30 cellular contexts compared by ENCODE assay signal in genomic region chr11:2413735-2414579, GRCh38. TPM values are rescaled to one million over a fixed set of nuclear protein-coding genes. Genes with fewer than 3 reads are reported as not detected.
DNase-seq lines count a peak whose midpoint lies in the region; ATAC-seq and TF ChIP-seq lines count a peak whose summit lies in the region.
"Had no signal": no experiment of that assay in that cellular context is flagged by ENCODE, and none has a peak within 500 bp of the region (broad histone marks: within the 10 kb centered on the region; RNA-seq: fewer than 3 reads in every experiment).

No MANE protein-coding gene starts in this region.

- TF ChIP-seq CTCF in WTC11 (IDR thresholded peaks at IDR 0.05) (no peak), psoas muscle (IDR thresholded peaks at IDR 0.05) (no peak)

- no peak overlapping the region for H3K4me3 ChIP-seq in right cardiac atrium (ENCODE audit: low read length)
- no peak overlapping the region for H3K4me3 ChIP-seq in psoas muscle
- no peak overlapping the region for H3K4me3 ChIP-seq in HAP-1
- H3K4me3 ChIP-seq: A549; BLaER1 treated with 17β-estradiol and CSF1 and Interleukin-3, amounts not matched to agents 10 nM and 100 nM; Peyer's patch had no signal

- no peaks in the 10 kb centered on the region for H3K4me1 Mint-ChIP-seq in WTC11

- in situ Hi-C loops in HAP-1 (cut with MboI; ENCODE audit: low sequenced_read_pairs), result no loop called here

- DNase-seq in right cardiac atrium (peak in 2 of 3 donors; percentile 46 to 59), Right ventricle myocardium inferior (ENCODE audit: missing footprints) (no peak), NCI-H1105 treated with DMSO at 0.1 percent for 48 hours (lab: John Stamatoyannopoulos, UW) (peak; percentile 64), WTC11 (ENCODE audit: low spot score) (no peak), psoas muscle (no peak), HT-29 (ENCODE audit: low spot score) (no peak), HAP-1 (ENCODE audit: low spot score in 2 of 2) (no peak)
- DNase-seq: AML-193; CD4-positive, alpha-beta T cell; HFFc6; IMR-90; MM.1S; NCI-H1048; NCI-H146; NCI-H1930; NCI-H2107; NCI-H2227 treated with DMSO at 0.1 percent for 48 hours; NCI-H510A treated with DMSO at 0.1 percent for 48 hours; NCI-H82; Peyer's patch; SK-N-SH; SW 1271; T-helper 9 cell had no signal

- H3K27me3 Mint-ChIP-seq in WTC11 (ENCODE audit: low read depth), result no peaks in the 10 kb centered on the region
- H3K27me3 Mint-ChIP-seq: CD4-positive, alpha-beta T cell had no signal

- ATAC-seq in right cardiac atrium, result no peak
- ATAC-seq in Right ventricle myocardium inferior, result no peak
- peak; percentile 15; the same call in 1 of the 2 replicates for ATAC-seq in WTC11
- peak in 3 of 4 donors; percentile 53 to 72 (median 61) for ATAC-seq in psoas muscle
- ATAC-seq in GM18909 (IDR thresholded peaks at IDR 0.05; ENCODE audit: poor library complexity, unreplicated experiment), result no peak
- ATAC-seq: A549 had no signal

- H3K36me3 ChIP-seq in psoas muscle (ENCODE audit: insufficient read depth in 1 of 2, low read depth in 1 of 2) (no peaks in the 10 kb centered on the region), HAP-1 (replicated peaks) (no peaks in the 10 kb centered on the region)
- H3K36me3 ChIP-seq: BLaER1 treated with 17β-estradiol and CSF1 and Interleukin-3, amounts not matched to agents 10 nM and 100 nM; Peyer's patch had no signal

- intact Hi-C loops in right cardiac atrium (cut with DNase I) (no loop called here), Right ventricle myocardium inferior (cut with DNase I) (no loop called here), psoas muscle (cut with DNase I) (loop anchor here in 1 of 2 donors (10.0 kb wide), 1 partner anchor 249 kb away; the partner anchor contains the start of gene INS)

- H3K27ac ChIP-seq in right cardiac atrium (ENCODE audit: low read length) (no peak overlapping the region), psoas muscle (no peak overlapping the region)
- H3K27ac ChIP-seq: A549; BLaER1 treated with 17β-estradiol and CSF1 and Interleukin-3, amounts not matched to agents 10 nM and 100 nM; KMS-11; Peyer's patch had no signal

- H3K4me1 ChIP-seq in right cardiac atrium (ENCODE audit: control insufficient read depth, insufficient read depth, low read length) (no peaks in the 10 kb centered on the region), psoas muscle (no peaks in the 10 kb centered on the region), HAP-1 (no peaks in the 10 kb centered on the region)
- H3K4me1 ChIP-seq: A549, Peyer's patch had no signal

- CTCF ChIA-PET in WTC11 (lab: Charles Lee), result interaction anchor here (0.9 to 2.0 kb wide), 4 partner anchors 13 to 216 kb away, joined by 3 to 9 read pairs (median 6); partner anchors contain the start of gene TSSC4

- 87% methylated on average over 43 of the region's 43 CpGs for WGBS in right cardiac atrium
- 46 to 56% (median 48%) methylated on average over 35 to 43 of the region's 43 CpGs for WGBS in psoas muscle, 3 donors

- no peaks in the 10 kb centered on the region for H3K9me3 Mint-ChIP-seq in WTC11
- H3K9me3 Mint-ChIP-seq: CD4-positive, alpha-beta T cell; HFFc6; T-helper 1 cell treated with Interleukin-12 subunit alpha and Interleukin-12 subunit beta and Interleukin-4 antibody, amounts not matched to agents 30 μg/mL and 1 μg/mL, for 36 hours had no signal

- no peaks in the 10 kb centered on the region for H3K9me3 ChIP-seq in right cardiac atrium (ENCODE audit: control insufficient read depth, low read length)
- no peaks in the 10 kb centered on the region for H3K9me3 ChIP-seq in psoas muscle
- no peaks in the 10 kb centered on the region for H3K9me3 ChIP-seq in HAP-1
- H3K9me3 ChIP-seq: A549; BLaER1 treated with 17β-estradiol and CSF1 and Interleukin-3, amounts not matched to agents 10 nM and 100 nM; Peyer's patch; SK-N-SH had no signal

- H3K27ac Mint-ChIP-seq in WTC11, result no peak overlapping the region
- H3K27ac Mint-ChIP-seq: CD4-positive, alpha-beta T cell; HFFc6; T-helper 1 cell treated with Interleukin-12 subunit alpha and Interleukin-12 subunit beta and Interleukin-4 antibody, amounts not matched to agents 30 μg/mL and 1 μg/mL, for 36 hours had no signal

- POLR2A ChIA-PET in WTC11 (lab: Charles Lee), result no interaction called here

- H3K4me3 Mint-ChIP-seq in WTC11, result no peak overlapping the region
- H3K4me3 Mint-ChIP-seq: CD4-positive, alpha-beta T cell; HFFc6; T-helper 1 cell treated with Interleukin-12 subunit alpha and Interleukin-12 subunit beta and Interleukin-4 antibody, amounts not matched to agents 30 μg/mL and 1 μg/mL, for 36 hours had no signal

- H3K36me3 Mint-ChIP-seq in WTC11, result no peaks in the 10 kb centered on the region

- H3K27me3 ChIP-seq in right cardiac atrium (ENCODE audit: control insufficient read depth, insufficient read depth) (no peaks in the 10 kb centered on the region), psoas muscle (ENCODE audit: insufficient read depth in 3 of 3, low read length in 2 of 3) (no peaks in the 10 kb centered on the region), HAP-1 (ENCODE audit: low read depth) (peaks cover 16% of the 10 kb centered on the region)
- H3K27me3 ChIP-seq: Peyer's patch had no signal

TF ChIP-seq in WTC11, 78 proteins besides CTCF, POLR2A, EP300 and RAD21:
- TF ChIP-seq SP1 (CRISPR knock-in tag; conservative IDR thresholded peaks at IDR 0.05) (no peak), SMAD4 (CRISPR knock-in tag; IDR thresholded peaks at IDR 0.05) (no peak), ZNF219 (CRISPR knock-in tag; IDR thresholded peaks at IDR 0.05; ENCODE audit: borderline replicate concordance) (no peak), E2F4 (CRISPR knock-in tag; IDR thresholded peaks at IDR 0.05; ENCODE audit: borderline replicate concordance, low read depth) (no peak), ZNF512 (CRISPR knock-in tag; IDR thresholded peaks at IDR 0.05; ENCODE audit: borderline replicate concordance) (no peak)

RNA-seq across cellular contexts. Expression of gene TSSC4, which starts 13.4 kb away (rescaled TPM):
- total RNA-seq in right cardiac atrium (10 to 100 TPM; 30.5 to 50.4 (median 37.1) TPM), Right ventricle myocardium inferior (31.4 TPM), WTC11 (2021) (41.2 to 45.8 TPM (median 41.4 TPM) in 3 replicates), psoas muscle (10 to 100 TPM; 43.4 to 65.5 (median 51.7) TPM)
- polyA plus RNA-seq in right cardiac atrium (31.8 TPM), psoas muscle (100 to 1,000 TPM in 2 of 3 donors, 10 to 100 TPM in 1; 76.6 to 114 (median 107) TPM)
- total RNA-seq in HT-29 (2014; rRNA removed; shearing (Covaris generic)), result 114 and 126 TPM in 2 replicates

RNA-seq across cellular contexts. Expression of gene TRPM5, which starts 30.4 kb away (rescaled TPM):
- total RNA-seq in right cardiac atrium (not detected), Right ventricle myocardium inferior (not detected), WTC11 (2021) (0.07 to 0.09 TPM in 2 of 3 replicates, not detected in the other), psoas muscle (not detected)
- polyA plus RNA-seq in right cardiac atrium (0.02 TPM), psoas muscle (not detected)
- 1.7 and 1.8 TPM in 2 replicates for total RNA-seq in HT-29 (2014; rRNA removed; shearing (Covaris generic))
- total RNA-seq: H4, HFFc6, IMR-90, OCI-LY7 had no signal
- polyA plus RNA-seq: A549, IMR-90, SK-N-SH had no signal

RNA-seq across cellular contexts. Expression of gene KCNQ1, which starts 30.9 kb away (rescaled TPM):
- total RNA-seq in right cardiac atrium, result 10 to 100 TPM; 36.5 to 46.8 (median 41.0) TPM
- polyA plus RNA-seq in right cardiac atrium, result 36.4 TPM
- 40.0 TPM for total RNA-seq in Right ventricle myocardium inferior
- total RNA-seq in WTC11 (2021), result 2.5 to 4.3 TPM (median 4.0 TPM) in 3 replicates
- total RNA-seq in psoas muscle, result 1 to 10 TPM; 1.1 to 3.1 (median 1.8) TPM
- under 1 TPM; 0.48 to 0.98 (median 0.52) TPM for polyA plus RNA-seq in psoas muscle
- total RNA-seq in HT-29 (2014; rRNA removed; shearing (Covaris generic)), result 9.2 and 9.9 TPM in 2 replicates
- total RNA-seq: HFFc6, IMR-90 had no signal

RNA-seq across cellular contexts. Expression of gene CD81, which starts 36.8 kb away (rescaled TPM):
- total RNA-seq in right cardiac atrium, result 100 to 1,000 TPM; 677 to 920 (median 748) TPM
- polyA plus RNA-seq in right cardiac atrium, result 869 TPM
- 531 TPM for total RNA-seq in Right ventricle myocardium inferior
- total RNA-seq in WTC11 (2021), result 237 to 244 TPM (median 241 TPM) in 3 replicates
- 100 to 1,000 TPM in 3 of 4 donors, 10 to 100 TPM in 1; 88.7 to 136 (median 117) TPM for total RNA-seq in psoas muscle
- polyA plus RNA-seq in psoas muscle, result 100 to 1,000 TPM in 1 of 3 donors, 10 to 100 TPM in 2; 75.9 to 155 (median 90.1) TPM
- total RNA-seq in HT-29 (2014; rRNA removed; shearing (Covaris generic)), result 121 and 132 TPM in 2 replicates

Comparison
In these comparisons a context has a peak if more than half of its experiments do, and no peak if none do; other contexts are left out.
1. DNase-seq: peak in right cardiac atrium (2 of 3) and NCI-H1105 treated with DMSO at 0.1 percent for 48 hours (single experiment); none in Right ventricle myocardium inferior (single experiment), WTC11 (single experiment), psoas muscle (0 of 2), HT-29 (single experiment) and HAP-1 (0 of 2).
2. ATAC-seq: peak in WTC11 (single experiment) and psoas muscle (3 of 4); none in right cardiac atrium (0 of 2), Right ventricle myocardium inferior (single experiment) and GM18909 (single experiment).